ENCODE assay signal across 20 cellular contexts in the genomic region with DNA sequence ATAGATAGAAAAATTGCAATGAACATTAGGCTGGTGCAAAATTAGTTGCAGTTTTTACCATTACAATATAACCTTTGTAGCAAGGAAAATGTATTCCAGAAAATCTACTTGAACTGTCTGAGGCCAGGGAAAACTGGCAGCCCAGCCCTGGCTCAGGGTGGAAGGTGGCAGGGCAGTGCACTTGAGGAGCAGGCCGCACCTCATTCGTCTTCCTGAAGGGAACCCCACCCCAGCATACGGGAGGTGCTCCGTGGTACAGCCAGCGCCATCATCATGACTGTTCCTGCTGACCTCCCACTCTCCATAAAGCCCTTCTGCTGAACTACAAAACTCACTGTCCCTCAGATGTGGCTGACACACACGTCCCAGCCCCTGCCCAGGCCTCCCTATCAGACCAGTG.
"Had no signal": no experiment of that assay in that cellular context is flagged by ENCODE, and none has a peak within 500 bp of the region (broad histone marks: within the 10 kb centered on the region; RNA-seq: fewer than 3 reads in every experiment).

No MANE protein-coding gene starts in this region.

- H3K27ac Mint-ChIP-seq: activated CD4-positive, alpha-beta memory T cell treated with anti-CD3 and anti-CD28 coated beads, Interleukin-2, amount 10 ng/mL, durations not matched to agents 7 days and 5 days; activated naive CD8-positive, alpha-beta T cell; activated T-helper 17 cell treated with anti-CD3 and anti-CD28 coated beads, Interleukin-2, amount 50 U/mL, for 72 hours; memory B cell had no signal

- H3K36me3 ChIP-seq: uterus had no signal

- H3K4me3 Mint-ChIP-seq: activated CD4-positive, alpha-beta memory T cell treated with anti-CD3 and anti-CD28 coated beads, Interleukin-2, amount 10 ng/mL, durations not matched to agents 7 days and 5 days; activated naive CD8-positive, alpha-beta T cell; activated T-helper 17 cell treated with anti-CD3 and anti-CD28 coated beads, Interleukin-2, amount 50 U/mL, for 72 hours; central memory CD8-positive, alpha-beta T cell; memory B cell; stimulated activated naive CD8-positive, alpha-beta T cell treated with anti-CD3 and anti-CD28 coated beads, Interleukin-15, amount 100 ng/mL, for 72 hours had no signal

- H3K27me3 ChIP-seq: adrenal gland, suprapubic skin, tibial nerve, uterus had no signal

- H3K9me3 ChIP-seq: adrenal gland, suprapubic skin, tibial nerve, uterus had no signal

- H3K27me3 Mint-ChIP-seq: activated CD4-positive, alpha-beta memory T cell treated with anti-CD3 and anti-CD28 coated beads, Interleukin-2, amount 10 ng/mL, durations not matched to agents 7 days and 5 days; activated naive CD8-positive, alpha-beta T cell; activated T-helper 17 cell treated with anti-CD3 and anti-CD28 coated beads, Interleukin-2, amount 50 U/mL, for 72 hours; central memory CD8-positive, alpha-beta T cell; memory B cell; stimulated activated naive CD8-positive, alpha-beta T cell treated with anti-CD3 and anti-CD28 coated beads, Interleukin-15, amount 100 ng/mL, for 72 hours had no signal

- H3K27ac ChIP-seq: adrenal gland, suprapubic skin, tibial nerve, uterus had no signal

- DNase-seq: activated CD4-positive, alpha-beta memory T cell treated with anti-CD3 and anti-CD28 coated beads, Interleukin-2, amount 10 ng/mL, durations not matched to agents 7 days and 5 days; activated CD4-positive, alpha-beta T cell treated with anti-CD3 and anti-CD28 coated beads for 48 hours; activated CD4-positive, CD25-positive, alpha-beta regulatory T cell; adrenal gland; effector memory CD4-positive, alpha-beta T cell; foreskin melanocyte; glutamatergic neuron; hypothalamus; stimulated activated CD4-positive, alpha-beta T cell treated with anti-CD3 and anti-CD28 coated beads, Interleukin-12 subunit alpha, Interleukin-12 subunit beta, amount 100 ng/mL, for 4 hours; stimulated activated CD4-positive, alpha-beta T cell treated with anti-CD3 and anti-CD28 coated beads, Interleukin-4, amount 100 ng/mL, for 4 hours; stimulated activated naive CD8-positive, alpha-beta T cell treated with anti-CD3 and anti-CD28 coated beads, Interleukin-15, amount 100 ng/mL, for 72 hours; T1000; uterus had no signal

- H3K4me3 ChIP-seq: adrenal gland, suprapubic skin, tibial nerve, uterus had no signal

- ATAC-seq: activated T-helper 17 cell treated with anti-CD3 and anti-CD28 coated beads, Interleukin-2, amount 50 U/mL, for 72 hours; esophagus mucosa had no signal

- H3K4me1 Mint-ChIP-seq: activated T-helper 17 cell treated with anti-CD3 and anti-CD28 coated beads, Interleukin-2, amount 50 U/mL, for 72 hours; central memory CD8-positive, alpha-beta T cell; memory B cell; stimulated activated naive CD8-positive, alpha-beta T cell treated with anti-CD3 and anti-CD28 coated beads, Interleukin-15, amount 100 ng/mL, for 72 hours had no signal

- H3K9me3 Mint-ChIP-seq: activated CD4-positive, alpha-beta memory T cell treated with anti-CD3 and anti-CD28 coated beads, Interleukin-2, amount 10 ng/mL, durations not matched to agents 7 days and 5 days; activated T-helper 17 cell treated with anti-CD3 and anti-CD28 coated beads, Interleukin-2, amount 50 U/mL, for 72 hours; central memory CD8-positive, alpha-beta T cell; memory B cell; stimulated activated naive CD8-positive, alpha-beta T cell treated with anti-CD3 and anti-CD28 coated beads, Interleukin-15, amount 100 ng/mL, for 72 hours had no signal

- H3K4me1 ChIP-seq: adrenal gland, tibial nerve, uterus had no signal
